In the genomic region with DNA sequence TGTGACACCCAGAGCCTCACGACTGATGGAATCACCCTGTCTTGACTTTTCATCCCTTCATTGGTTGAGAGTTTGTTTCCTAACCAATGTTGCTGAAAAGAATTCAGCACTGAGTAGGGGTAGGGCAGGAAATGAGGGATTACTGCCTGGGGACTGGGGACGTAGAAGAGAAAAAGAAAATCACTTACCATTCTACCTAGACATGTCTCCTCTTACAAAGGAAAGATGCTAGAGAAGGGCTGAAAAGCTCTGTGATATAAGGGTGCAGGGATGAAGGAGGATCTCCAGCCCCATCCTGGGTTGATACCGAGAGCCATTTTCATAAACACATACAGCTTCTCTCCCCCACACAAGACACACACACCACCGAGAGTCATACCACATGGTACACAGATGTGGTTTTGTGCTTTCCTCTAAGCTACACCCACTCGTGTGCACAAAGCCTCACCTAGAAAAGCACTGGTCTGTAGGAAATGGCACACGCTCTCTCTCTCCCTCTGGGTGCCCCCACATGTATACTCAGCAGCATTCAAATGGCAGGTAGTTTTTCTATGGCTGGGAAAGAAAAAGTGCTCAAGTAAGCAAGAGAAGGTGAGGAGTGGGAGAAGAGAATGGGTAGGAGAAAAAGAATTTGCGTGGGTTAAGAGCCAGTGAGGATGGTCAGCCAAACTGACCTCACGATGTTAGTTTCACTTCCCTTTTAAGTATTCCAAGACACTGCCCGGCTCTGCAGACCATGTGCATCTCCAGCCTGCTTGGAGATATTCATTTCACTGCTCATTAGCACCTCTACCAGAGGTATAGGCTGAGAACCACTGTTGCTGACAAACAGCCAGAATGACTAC, we compare ENCODE assay signal across 8 cellular contexts.
DNase-seq lines count a peak whose midpoint lies in the region; ATAC-seq and TF ChIP-seq lines count a peak whose summit lies in the region.

No MANE protein-coding gene starts in this region.

- no peaks in the 10 kb centered on the region for H3K9me3 ChIP-seq in left ventricle myocardium inferior (replicated peaks)

- peaks cover 25% of the 10 kb centered on the region for H3K27me3 Mint-ChIP-seq in HFFc6 (ENCODE audit: insufficient read depth)

- peaks cover 90% of the 10 kb centered on the region for H3K4me1 Mint-ChIP-seq in HFFc6 (ENCODE audit: low read depth)

- H3K4me1 ChIP-seq in left ventricle myocardium inferior = peaks cover 69% of the 10 kb centered on the region

- intact Hi-C loops in left ventricle myocardium inferior (cut with micrococcal nuclease) = no loop called here

- H3K36me3 Mint-ChIP-seq in HFFc6 (ENCODE audit: low read depth) = peaks cover 79% of the 10 kb centered on the region

- peak overlapping the region; percentile 52 for H3K4me3 ChIP-seq in left ventricle myocardium inferior

- peak overlapping the region; percentile 96 for H3K27ac Mint-ChIP-seq in HFFc6

- TF ChIP-seq CTCF in HFFc6 (IDR thresholded peaks at IDR 0.05) = no peak
- TF ChIP-seq CTCF in left ventricle myocardium inferior (IDR thresholded peaks at IDR 0.05; ENCODE audit: borderline replicate concordance) = no peak

- DNase-seq in Ammon's horn (ENCODE audit: low spot score) (peak; percentile 35), HFFc6 (no peak), activated T-cell treated with anti-CD3 and anti-CD28 coated beads for 4 hours (peak; percentile 21), left ventricle myocardium inferior (no peak), cerebellar cortex (ENCODE audit: low spot score) (no peak)
- peak; percentile 1 for DNase-seq in stimulated activated CD8-positive, alpha-beta memory T cell treated with anti-CD3 and anti-CD28 coated beads, Interleukin-12 subunit alpha, Interleukin-12 subunit beta, amount 100 ng/mL, for 4 hours (ENCODE audit: low read depth)

- peak overlapping the region; percentile 83 for H3K27ac ChIP-seq in left ventricle myocardium inferior (replicated peaks)

- peaks cover 5% of the 10 kb centered on the region; the same call in 1 of the 2 replicates for H3K9me3 Mint-ChIP-seq in HFFc6

- H3K36me3 ChIP-seq in left ventricle myocardium inferior = peaks cover 27% of the 10 kb centered on the region

- peak overlapping the region; percentile 88 for H3K4me3 Mint-ChIP-seq in HFFc6

- no peak for ATAC-seq in GM18517 (IDR thresholded peaks at IDR 0.05; ENCODE audit: unreplicated experiment)
- ATAC-seq in GM18519 (IDR thresholded peaks at IDR 0.05; ENCODE audit: low FRiP score, unreplicated experiment) = no peak

- no peaks in the 10 kb centered on the region for H3K27me3 ChIP-seq in left ventricle myocardium inferior (ENCODE audit: low read depth)

Comparison
In these comparisons a context has a peak if more than half of its experiments do, and no peak if none do; other contexts are left out.
1. DNase-seq: peak in Ammon's horn (single experiment), activated T-cell treated with anti-CD3 and anti-CD28 coated beads for 4 hours (single experiment) and stimulated activated CD8-positive, alpha-beta memory T cell treated with anti-CD3 and anti-CD28 coated beads, Interleukin-12 subunit alpha, Interleukin-12 subunit beta, amount 100 ng/mL, for 4 hours (single experiment); none in HFFc6 (single experiment), left ventricle myocardium inferior (single experiment) and cerebellar cortex (single experiment).